Comparison of ENCODE assay signal across 34 cellular contexts in genomic region chr1:106325600-106325999, GRCh38.
"Had no signal": no experiment of that assay in that cellular context is flagged by ENCODE, and none has a peak within 500 bp of the region (broad histone marks: within the 10 kb centered on the region; RNA-seq: fewer than 3 reads in every experiment).

No MANE protein-coding gene starts in this region.

- ATAC-seq: activated CD4-positive, alpha-beta T cell treated with anti-CD3 and anti-CD28 coated beads for 36 hours; activated CD4-positive, CD25-positive, alpha-beta regulatory T cell treated with anti-CD3 and anti-CD28 coated beads, Interleukin-2, amount 50 U/mL, for 24 hours; activated CD8-positive, alpha-beta memory T cell treated with anti-CD3 and anti-CD28 coated beads, Interleukin-2, amount 10 ng/mL, durations not matched to agents 7 days and 5 days; activated CD8-positive, alpha-beta T cell treated with anti-CD3 and anti-CD28 coated beads, Interleukin-2, amount 10 ng/mL, durations not matched to agents 7 days and 5 days; T-cell; T-helper 17 cell; WTC11 had no signal

- H3K27me3 ChIP-seq: ascending aorta, cardiac muscle cell had no signal

- H3K27ac ChIP-seq: ascending aorta, cardiac muscle cell, WERI-Rb-1 had no signal

- H3K36me3 Mint-ChIP-seq: activated CD8-positive, alpha-beta memory T cell treated with anti-CD3 and anti-CD28 coated beads, Interleukin-2, amount 10 ng/mL, durations not matched to agents 7 days and 5 days; activated naive CD4-positive, alpha-beta T cell treated with anti-CD3 and anti-CD28 coated beads, Interleukin-2, amount 10 ng/mL, durations not matched to agents 7 days and 5 days; activated naive CD4-positive, alpha-beta T cell treated with anti-CD3 and anti-CD28 coated beads, Interleukin-2, amount 50 U/mL, for 24 hours; activated naive CD8-positive, alpha-beta T cell; brain; T-cell; WTC11 had no signal

- H3K9me3 ChIP-seq: ascending aorta had no signal

- H3K4me3 Mint-ChIP-seq: activated CD4-positive, alpha-beta memory T cell treated with anti-CD3 and anti-CD28 coated beads, Interleukin-2, amount 10 ng/mL, durations not matched to agents 7 days and 5 days; activated CD4-positive, alpha-beta T cell treated with anti-CD3 and anti-CD28 coated beads for 36 hours; activated CD4-positive, alpha-beta T cell treated with anti-CD3 and anti-CD28 coated beads, Interleukin-2, amount 10 ng/mL, durations not matched to agents 7 days and 5 days; activated CD8-positive, alpha-beta memory T cell treated with anti-CD3 and anti-CD28 coated beads, Interleukin-2, amount 10 ng/mL, durations not matched to agents 7 days and 5 days; activated CD8-positive, alpha-beta T cell treated with anti-CD3 and anti-CD28 coated beads, Interleukin-2, amount 10 ng/mL, durations not matched to agents 7 days and 5 days; activated naive CD4-positive, alpha-beta T cell treated with anti-CD3 and anti-CD28 coated beads, Interleukin-2, amount 10 ng/mL, durations not matched to agents 7 days and 5 days; activated naive CD4-positive, alpha-beta T cell treated with anti-CD3 and anti-CD28 coated beads, Interleukin-2, amount 50 U/mL, for 24 hours; activated naive CD8-positive, alpha-beta T cell; activated T-cell treated with anti-CD3 and anti-CD28 coated beads, Interleukin-2, amount 50 U/mL, for 24 hours; brain; central memory CD8-positive, alpha-beta T cell; T-cell; T-helper 17 cell; WTC11 had no signal

- H3K27me3 Mint-ChIP-seq: activated CD4-positive, alpha-beta memory T cell treated with anti-CD3 and anti-CD28 coated beads, Interleukin-2, amount 10 ng/mL, durations not matched to agents 7 days and 5 days; activated CD4-positive, alpha-beta T cell treated with anti-CD3 and anti-CD28 coated beads for 36 hours; activated CD4-positive, alpha-beta T cell treated with anti-CD3 and anti-CD28 coated beads, Interleukin-2, amount 10 ng/mL, durations not matched to agents 7 days and 5 days; activated CD8-positive, alpha-beta memory T cell treated with anti-CD3 and anti-CD28 coated beads, Interleukin-2, amount 10 ng/mL, durations not matched to agents 7 days and 5 days; activated naive CD4-positive, alpha-beta T cell treated with anti-CD3 and anti-CD28 coated beads, Interleukin-2, amount 10 ng/mL, durations not matched to agents 7 days and 5 days; activated naive CD4-positive, alpha-beta T cell treated with anti-CD3 and anti-CD28 coated beads, Interleukin-2, amount 50 U/mL, for 24 hours; activated naive CD8-positive, alpha-beta T cell; activated T-cell treated with anti-CD3 and anti-CD28 coated beads, Interleukin-2, amount 50 U/mL, for 24 hours; central memory CD8-positive, alpha-beta T cell; T-cell; T-helper 17 cell had no signal

- H3K4me1 Mint-ChIP-seq: activated CD4-positive, alpha-beta memory T cell treated with anti-CD3 and anti-CD28 coated beads, Interleukin-2, amount 10 ng/mL, durations not matched to agents 7 days and 5 days; activated CD4-positive, alpha-beta T cell treated with anti-CD3 and anti-CD28 coated beads for 36 hours; activated CD4-positive, alpha-beta T cell treated with anti-CD3 and anti-CD28 coated beads, Interleukin-2, amount 10 ng/mL, durations not matched to agents 7 days and 5 days; activated CD8-positive, alpha-beta memory T cell treated with anti-CD3 and anti-CD28 coated beads, Interleukin-2, amount 10 ng/mL, durations not matched to agents 7 days and 5 days; activated naive CD4-positive, alpha-beta T cell treated with anti-CD3 and anti-CD28 coated beads, Interleukin-2, amount 10 ng/mL, durations not matched to agents 7 days and 5 days; activated naive CD4-positive, alpha-beta T cell treated with anti-CD3 and anti-CD28 coated beads, Interleukin-2, amount 50 U/mL, for 24 hours; brain; central memory CD8-positive, alpha-beta T cell; T-cell; T-helper 17 cell; WTC11 had no signal

- H3K4me1 ChIP-seq: ascending aorta had no signal

- H3K4me3 ChIP-seq: ascending aorta, cardiac muscle cell had no signal

- H3K27ac Mint-ChIP-seq: activated CD4-positive, alpha-beta memory T cell treated with anti-CD3 and anti-CD28 coated beads, Interleukin-2, amount 10 ng/mL, durations not matched to agents 7 days and 5 days; activated CD4-positive, alpha-beta T cell treated with anti-CD3 and anti-CD28 coated beads for 36 hours; activated CD4-positive, alpha-beta T cell treated with anti-CD3 and anti-CD28 coated beads, Interleukin-2, amount 10 ng/mL, durations not matched to agents 7 days and 5 days; activated CD8-positive, alpha-beta memory T cell treated with anti-CD3 and anti-CD28 coated beads, Interleukin-2, amount 10 ng/mL, durations not matched to agents 7 days and 5 days; activated CD8-positive, alpha-beta T cell treated with anti-CD3 and anti-CD28 coated beads, Interleukin-2, amount 10 ng/mL, durations not matched to agents 7 days and 5 days; activated naive CD4-positive, alpha-beta T cell treated with anti-CD3 and anti-CD28 coated beads, Interleukin-2, amount 10 ng/mL, durations not matched to agents 7 days and 5 days; activated naive CD4-positive, alpha-beta T cell treated with anti-CD3 and anti-CD28 coated beads, Interleukin-2, amount 50 U/mL, for 24 hours; activated naive CD8-positive, alpha-beta T cell; activated T-cell treated with anti-CD3 and anti-CD28 coated beads, Interleukin-2, amount 50 U/mL, for 24 hours; activated T-helper 2 cell treated with anti-CD3 and anti-CD28 coated beads, Interferon-gamma antibody, Interleukin-2, Interleukin-4, amounts not matched to agents 10 μg/mL and 5 μg/mL and 100 μg/mL, durations not matched to agents 14 hours and 24 hours and 36 hours; brain; T-cell; T-helper 17 cell; WTC11 had no signal

- DNase-seq: activated CD4-positive, alpha-beta memory T cell treated with anti-CD3 and anti-CD28 coated beads, Interleukin-2, amount 10 ng/mL, durations not matched to agents 7 days and 5 days; activated CD4-positive, alpha-beta T cell treated with anti-CD3 and anti-CD28 coated beads for 1 hour; activated CD4-positive, alpha-beta T cell treated with anti-CD3 and anti-CD28 coated beads for 36 hours; activated CD4-positive, alpha-beta T cell treated with anti-CD3 and anti-CD28 coated beads for 48 hours; activated CD4-positive, alpha-beta T cell treated with anti-CD3 and anti-CD28 coated beads, Interleukin-2, amount 10 ng/mL, durations not matched to agents 7 days and 5 days; activated CD4-positive, alpha-beta T cell treated with anti-CD3 and anti-CD28 coated beads, Interleukin-2, amount 50 U/mL, for 48 hours; activated CD4-positive, CD25-positive, alpha-beta regulatory T cell; activated CD8-positive, alpha-beta memory T cell treated with anti-CD3 and anti-CD28 coated beads for 24 hours; activated CD8-positive, alpha-beta memory T cell treated with anti-CD3 and anti-CD28 coated beads, Interleukin-2, amount 10 ng/mL, durations not matched to agents 7 days and 5 days; activated CD8-positive, alpha-beta memory T cell treated with anti-CD3 and anti-CD28 coated beads, Interleukin-2, amount 50 U/mL, for 48 hours; activated CD8-positive, alpha-beta T cell treated with anti-CD3 and anti-CD28 coated beads, Interleukin-2, amount 10 ng/mL, durations not matched to agents 7 days and 5 days; activated effector memory CD4-positive, alpha-beta T cell treated with Interleukin-2 at 50 U/mL for 16 hours; activated gamma-delta T cell; activated naive CD4-positive, alpha-beta T cell treated with anti-CD3 and anti-CD28 coated beads, Interleukin-2, amount 10 ng/mL, durations not matched to agents 7 days and 5 days; activated naive CD4-positive, alpha-beta T cell treated with Interleukin-2 at 50 U/mL for 16 hours; activated T-cell treated with anti-CD3 and anti-CD28 coated beads, Interleukin-2, amount 50 U/mL, for 24 hours; activated T-cell treated with anti-CD3 and anti-CD28 coated beads, Interleukin-2, amount 50 U/mL, for 48 hours; amygdala; anterior cingulate cortex; caudate nucleus; cerebellar nuclear complex; T-cell; T-helper 17 cell; T1000; WERI-Rb-1 had no signal

- H3K36me3 ChIP-seq: ascending aorta, cardiac muscle cell, WERI-Rb-1 had no signal
